ENCODE assay signal across 1 cellular context in genomic region chr2:152165780-152166179, GRCh38.
TF ChIP-seq lines count a peak whose summit lies in the region.

No MANE protein-coding gene starts in this region.

TF ChIP-seq in H1, 55 proteins besides CTCF, POLR2A, EP300 and RAD21:
- no peak for TF ChIP-seq JUN (IDR thresholded peaks at IDR 0.05; ENCODE audit: low read depth, low read length)
- no peak for TF ChIP-seq HDAC2 (IDR thresholded peaks at IDR 0.05; ENCODE audit: borderline replicate concordance in 1 of 2, low read depth in 2 of 2, low read length in 2 of 2)
- no peak for TF ChIP-seq CEBPB (IDR thresholded peaks at IDR 0.05; ENCODE audit: low read depth, low read length)
- no peak for TF ChIP-seq KDM4A (IDR thresholded peaks at IDR 0.05; ENCODE audit: low read depth, low read length, severe bottlenecking)
